In genomic region chr11:101553891-101554292, GRCh38 we compare ENCODE assay signal across 14 cellular contexts. TPM values are rescaled to one million over a fixed set of nuclear protein-coding genes. Genes with fewer than 3 reads are reported as not detected.
DNase-seq lines count a peak whose midpoint lies in the region; ATAC-seq and TF ChIP-seq lines count a peak whose summit lies in the region.
"Had no signal": no experiment of that assay in that cellular context is flagged by ENCODE, and none has a peak within 500 bp of the region (broad histone marks: within the 10 kb centered on the region; RNA-seq: fewer than 3 reads in every experiment).

No MANE protein-coding gene starts in this region.

- no peaks in the 10 kb centered on the region for H3K36me3 ChIP-seq in Caco-2 (ENCODE audit: control insufficient read depth, insufficient read depth, low read length)

- no TSS peak for BruUV-seq in Caco-2 (replicated peaks; lab: Mats Ljungman, UMichigan)

- TF ChIP-seq CTCF in Caco-2 (IDR thresholded peaks at IDR 0.05; ENCODE audit: insufficient read depth in 1 of 2, low read depth in 1 of 2, low read length in 1 of 2, severe bottlenecking in 1 of 2, unreplicated experiment in 1 of 2) = no peak

- ATAC-seq in GM18511 (IDR thresholded peaks at IDR 0.05; ENCODE audit: unreplicated experiment) (peak; percentile 99), GM21576 (IDR thresholded peaks at IDR 0.05; ENCODE audit: unreplicated experiment) (peak; percentile 99), HG03280 (IDR thresholded peaks at IDR 0.05; ENCODE audit: unreplicated experiment) (peak; percentile 99)
- no peak for ATAC-seq in stimulated activated effector memory CD8-positive, alpha-beta T cell treated with anti-CD3 and anti-CD28 coated beads, Interleukin-12 subunit alpha, Interleukin-12 subunit beta, amount 100 ng/mL, for 72 hours

- POLR2A ChIA-PET in Caco-2 (lab: Charles Lee) = no interaction called here

- peaks cover 4% of the 10 kb centered on the region for H3K9me3 Mint-ChIP-seq in stimulated activated effector memory CD8-positive, alpha-beta T cell treated with anti-CD3 and anti-CD28 coated beads, Interleukin-12 subunit alpha, Interleukin-12 subunit beta, amount 100 ng/mL, for 72 hours
- H3K9me3 Mint-ChIP-seq in Caco-2 (ENCODE audit: unreplicated experiment) = no peaks in the 10 kb centered on the region
- H3K9me3 Mint-ChIP-seq: activated T-helper 1 cell treated with anti-CD3 and anti-CD28 coated beads, Interleukin-12 subunit alpha, Interleukin-12 subunit beta, Interleukin-2, Interleukin-4 antibody, amounts not matched to agents 30 ng/mL and 10 ng/mL and 1 ng/mL, durations not matched to agents 14 hours and 24 hours and 36 hours had no signal

- no peaks in the 10 kb centered on the region for H3K27me3 ChIP-seq in Caco-2 (replicated peaks; ENCODE audit: control insufficient read depth, insufficient read depth, low read length)

- intact Hi-C loops in Caco-2 (cut with micrococcal nuclease; ENCODE audit: unreplicated experiment) = no loop called here

- no peak overlapping the region for H3K4me3 ChIP-seq in Caco-2 (ENCODE audit: low read depth, low read length)

- no peaks in the 10 kb centered on the region for H3K4me1 Mint-ChIP-seq in stimulated activated effector memory CD8-positive, alpha-beta T cell treated with anti-CD3 and anti-CD28 coated beads, Interleukin-12 subunit alpha, Interleukin-12 subunit beta, amount 100 ng/mL, for 72 hours
- H3K4me1 Mint-ChIP-seq in Caco-2 (ENCODE audit: low read depth, unreplicated experiment) = no peaks in the 10 kb centered on the region

- H3K27ac Mint-ChIP-seq in stimulated activated effector memory CD8-positive, alpha-beta T cell treated with anti-CD3 and anti-CD28 coated beads, Interleukin-12 subunit alpha, Interleukin-12 subunit beta, amount 100 ng/mL, for 72 hours = no peak overlapping the region
- H3K27ac Mint-ChIP-seq in Caco-2 (ENCODE audit: unreplicated experiment) = no peak overlapping the region
- H3K27ac Mint-ChIP-seq: activated T-helper 1 cell treated with anti-CD3 and anti-CD28 coated beads, Interleukin-12 subunit alpha, Interleukin-12 subunit beta, Interleukin-2, Interleukin-4 antibody, amounts not matched to agents 30 ng/mL and 10 ng/mL and 1 ng/mL, durations not matched to agents 14 hours and 24 hours and 36 hours had no signal

- peak; percentile 57 for DNase-seq in dedifferentiated amniotic fluid mesenchymal stem cell (ENCODE audit: extremely low spot score)
- no peak for DNase-seq in stimulated activated effector memory CD8-positive, alpha-beta T cell treated with anti-CD3 and anti-CD28 coated beads, Interleukin-12 subunit alpha, Interleukin-12 subunit beta, amount 100 ng/mL, for 72 hours (ENCODE audit: low spot score in 2 of 2)
- DNase-seq in Caco-2 = no peak
- no peak for DNase-seq in hypothalamus (lab: John Stamatoyannopoulos, UW)
- DNase-seq in stimulated activated naive CD4-positive, alpha-beta T cell (lab: John Stamatoyannopoulos, UW) = no peak
- DNase-seq: effector CD4-positive, alpha-beta T cell; islet precursor cell; NCI-H1694; SW 1271 had no signal

- CTCF ChIA-PET in Caco-2 (lab: Charles Lee) = no interaction called here

- no peaks in the 10 kb centered on the region for H3K27me3 Mint-ChIP-seq in Caco-2 (ENCODE audit: insufficient read depth, unreplicated experiment)

- no peaks in the 10 kb centered on the region for H3K4me1 ChIP-seq in Caco-2
- H3K4me1 ChIP-seq: parathyroid adenoma had no signal

- H3K4me3 Mint-ChIP-seq in stimulated activated effector memory CD8-positive, alpha-beta T cell treated with anti-CD3 and anti-CD28 coated beads, Interleukin-12 subunit alpha, Interleukin-12 subunit beta, amount 100 ng/mL, for 72 hours = no peak overlapping the region
- no peak overlapping the region for H3K4me3 Mint-ChIP-seq in Caco-2 (ENCODE audit: unreplicated experiment)
- H3K4me3 Mint-ChIP-seq: activated T-helper 1 cell treated with anti-CD3 and anti-CD28 coated beads, Interleukin-12 subunit alpha, Interleukin-12 subunit beta, Interleukin-2, Interleukin-4 antibody, amounts not matched to agents 30 ng/mL and 10 ng/mL and 1 ng/mL, durations not matched to agents 14 hours and 24 hours and 36 hours had no signal

- no peaks in the 10 kb centered on the region for H3K9me3 ChIP-seq in Caco-2

- no peaks in the 10 kb centered on the region for H3K36me3 Mint-ChIP-seq in stimulated activated effector memory CD8-positive, alpha-beta T cell treated with anti-CD3 and anti-CD28 coated beads, Interleukin-12 subunit alpha, Interleukin-12 subunit beta, amount 100 ng/mL, for 72 hours
- no peaks in the 10 kb centered on the region for H3K36me3 Mint-ChIP-seq in Caco-2 (ENCODE audit: insufficient read depth, unreplicated experiment)

RNA-seq across cellular contexts. Expression of gene TRPC6, which starts 29.9 kb away (rescaled TPM):
- total RNA-seq in Caco-2 (2022) = 0.14 and 0.32 TPM in 2 replicates
- total RNA-seq: activated T-helper 1 cell treated with anti-CD3 and anti-CD28 coated beads, Interleukin-12 subunit alpha, Interleukin-12 subunit beta, Interleukin-2, Interleukin-4 antibody, amounts not matched to agents 30 ng/mL and 10 ng/mL and 1 ng/mL, durations not matched to agents 14 hours and 24 hours and 36 hours had no signal
